ENCODE assay signal across 29 cellular contexts in genomic region chr2:141728886-141729285, GRCh38.
A peak's percentile ranks its signal among the peaks of the same experiment; 100 is the strongest.
DNase-seq lines count a peak whose midpoint lies in the region; ATAC-seq and TF ChIP-seq lines count a peak whose summit lies in the region.
"Had no signal": no experiment of that assay in that cellular context is flagged by ENCODE, and none has a peak within 500 bp of the region (broad histone marks: within the 10 kb centered on the region; RNA-seq: fewer than 3 reads in every experiment).

No MANE protein-coding gene starts in this region.

- WGBS in SK-N-SH (ENCODE audit: low lambda C conversion rate) = no CpG with 5 or more reads among the region's 1 CpG

- H3F3A ChIP-seq in SK-N-SH (replicated peaks; ENCODE audit: insufficient read depth) = no peaks in the 10 kb centered on the region

- no peaks in the 10 kb centered on the region for H3K36me3 ChIP-seq in SK-N-SH (replicated peaks in 1 of 2; ENCODE audit: control insufficient read depth in 1 of 2, insufficient read depth in 2 of 2, low read length in 1 of 2)
- H3K36me3 ChIP-seq: BLaER1 treated with 17β-estradiol and CSF1 and Interleukin-3, amounts not matched to agents 10 nM and 100 nM; left lung; sigmoid colon; SJSA1; upper lobe of right lung had no signal

- H3K9me2 ChIP-seq in SK-N-SH = no peaks in the 10 kb centered on the region

- no peak for TF ChIP-seq CTCF in SK-N-SH (IDR thresholded peaks at IDR 0.05)
- no peak for TF ChIP-seq CTCF in chondrocyte (IDR thresholded peaks at IDR 0.05)

- no peak overlapping the region for H2AFZ ChIP-seq in SK-N-SH (ENCODE audit: low read depth)
- H2AFZ ChIP-seq: parathyroid adenoma had no signal

- H3K27ac Mint-ChIP-seq in chondrocyte (ENCODE audit: unreplicated experiment) = no peak overlapping the region
- no peak overlapping the region for H3K27ac Mint-ChIP-seq in activated CD4-positive, alpha-beta T cell treated with anti-CD3 and anti-CD28 coated beads, Interleukin-2, amount 10 ng/mL, durations not matched to agents 24 days and 14 days
- H3K27ac Mint-ChIP-seq: activated naive CD8-positive, alpha-beta T cell treated with anti-CD3 and anti-CD28 coated beads for 36 hours; activated T-helper 17 cell treated with anti-CD3 and anti-CD28 coated beads, Interleukin-2, amount 50 U/mL, for 72 hours; HFFc6; immature natural killer cell; natural killer cell treated with Interleukin-12 subunit alpha and Interleukin-12 subunit beta and Interleukin-15 and Interleukin-18, amount 100 ng/mL, for 72 hours had no signal

- H4K20me1 ChIP-seq in SK-N-SH (ENCODE audit: insufficient read depth) = no peaks in the 10 kb centered on the region
- H4K20me1 ChIP-seq: BLaER1 treated with 17β-estradiol and CSF1 and Interleukin-3, amounts not matched to agents 10 nM and 100 nM had no signal

- H3K27ac ChIP-seq in SK-N-SH (ENCODE audit: low read depth in 2 of 2, low read length in 1 of 2) = no peak overlapping the region; a peak in 1 of 4 replicates
- H3K27ac ChIP-seq: BLaER1 treated with 17β-estradiol and CSF1 and Interleukin-3, amounts not matched to agents 10 nM and 100 nM; epithelial cell of prostate; left lung; parathyroid adenoma; sigmoid colon; SJSA1; upper lobe of right lung; VCaP had no signal

- H3K4me2 ChIP-seq in SK-N-SH = no peak overlapping the region
- H3K4me2 ChIP-seq: BLaER1 treated with 17β-estradiol and CSF1 and Interleukin-3, amounts not matched to agents 10 nM and 100 nM had no signal

- peaks cover 0 to 3% of the 10 kb centered on the region in 2 experiments; a peak in 2 of 4 replicates for H3K4me1 ChIP-seq in SK-N-SH (ENCODE audit: control insufficient read depth in 1 of 2, insufficient read depth in 2 of 2, low read depth in 1 of 2, low read length in 1 of 2)
- H3K4me1 ChIP-seq: left lung, parathyroid adenoma, sigmoid colon, SJSA1, upper lobe of right lung had no signal

- H3K4me3 ChIP-seq in SK-N-SH (ENCODE audit: low read depth in 2 of 2, low read length in 1 of 2) = no peak overlapping the region
- H3K4me3 ChIP-seq: BLaER1 treated with 17β-estradiol and CSF1 and Interleukin-3, amounts not matched to agents 10 nM and 100 nM; left lung; sigmoid colon; SJSA1; upper lobe of right lung had no signal

- H3K9me3 Mint-ChIP-seq in chondrocyte (ENCODE audit: low read depth) = no peaks in the 10 kb centered on the region
- no peaks in the 10 kb centered on the region for H3K9me3 Mint-ChIP-seq in activated CD4-positive, alpha-beta T cell treated with anti-CD3 and anti-CD28 coated beads, Interleukin-2, amount 10 ng/mL, durations not matched to agents 24 days and 14 days
- H3K9me3 Mint-ChIP-seq: activated naive CD8-positive, alpha-beta T cell treated with anti-CD3 and anti-CD28 coated beads for 36 hours had no signal

- H3K27me3 ChIP-seq in SK-N-SH (ENCODE audit: insufficient read depth) = no peaks in the 10 kb centered on the region
- H3K27me3 ChIP-seq: BLaER1 treated with 17β-estradiol and CSF1 and Interleukin-3, amounts not matched to agents 10 nM and 100 nM; left lung; sigmoid colon; SJSA1; upper lobe of right lung had no signal

- H3K4me1 Mint-ChIP-seq in chondrocyte (ENCODE audit: low read depth) = no peaks in the 10 kb centered on the region
- H3K4me1 Mint-ChIP-seq in activated CD4-positive, alpha-beta T cell treated with anti-CD3 and anti-CD28 coated beads, Interleukin-2, amount 10 ng/mL, durations not matched to agents 24 days and 14 days = no peaks in the 10 kb centered on the region
- H3K4me1 Mint-ChIP-seq: activated naive CD8-positive, alpha-beta T cell treated with anti-CD3 and anti-CD28 coated beads for 36 hours; activated T-helper 17 cell treated with anti-CD3 and anti-CD28 coated beads, Interleukin-2, amount 50 U/mL, for 72 hours; central memory CD8-positive, alpha-beta T cell; immature natural killer cell had no signal

- no peak for TF ChIP-seq EP300 in SK-N-SH (IDR thresholded peaks at IDR 0.05; ENCODE audit: borderline replicate concordance in 1 of 2, low read depth in 1 of 2, low read length in 1 of 2)

- DNase-seq in SK-N-SH (peak; percentile 0), NCI-H446 treated with DMSO at 0.1 percent for 48 hours (lab: John Stamatoyannopoulos, UW) (peak; percentile 75), cerebellar cortex (ENCODE audit: low spot score) (peak; percentile 39), GM03348 (ENCODE audit: low spot score) (no peak), chondrocyte (ENCODE audit: low spot score) (no peak), UCSD-AML1 (lab: John Stamatoyannopoulos, UW; ENCODE audit: unreplicated experiment) (no peak)
- DNase-seq in activated CD4-positive, alpha-beta T cell treated with anti-CD3 and anti-CD28 coated beads, Interleukin-2, amount 10 ng/mL, durations not matched to agents 24 days and 14 days = no peak
- DNase-seq: activated naive CD8-positive, alpha-beta T cell treated with anti-CD3 and anti-CD28 coated beads for 36 hours; DMS153; HFFc6; immature natural killer cell; KG1; left lung; MV-4-11; NCI-H2081; NCI-H774; PC-3; sigmoid colon; stimulated activated CD8-positive, alpha-beta memory T cell treated with anti-CD3 and anti-CD28 coated beads, Interleukin-4, amount 100 ng/mL, for 48 hours; upper lobe of right lung had no signal

- intact Hi-C loops in activated CD4-positive, alpha-beta T cell treated with anti-CD3 and anti-CD28 coated beads, Interleukin-2, amount 10 ng/mL, durations not matched to agents 24 days and 14 days (cut with micrococcal nuclease) = no loop called here

- no peaks in the 10 kb centered on the region for H3K36me3 Mint-ChIP-seq in chondrocyte (ENCODE audit: low read depth)
- H3K36me3 Mint-ChIP-seq in activated CD4-positive, alpha-beta T cell treated with anti-CD3 and anti-CD28 coated beads, Interleukin-2, amount 10 ng/mL, durations not matched to agents 24 days and 14 days (ENCODE audit: low read depth) = no peaks in the 10 kb centered on the region
- H3K36me3 Mint-ChIP-seq: activated naive CD8-positive, alpha-beta T cell treated with anti-CD3 and anti-CD28 coated beads for 36 hours; immature natural killer cell had no signal

- CTCF ChIA-PET in SK-N-SH (lab: Yijun Ruan, JAX) = no interaction called here

- no peak overlapping the region for H3K4me3 Mint-ChIP-seq in chondrocyte (ENCODE audit: unreplicated experiment)
- H3K4me3 Mint-ChIP-seq in activated CD4-positive, alpha-beta T cell treated with anti-CD3 and anti-CD28 coated beads, Interleukin-2, amount 10 ng/mL, durations not matched to agents 24 days and 14 days = no peak overlapping the region
- H3K4me3 Mint-ChIP-seq: activated naive CD8-positive, alpha-beta T cell treated with anti-CD3 and anti-CD28 coated beads for 36 hours; activated T-helper 17 cell treated with anti-CD3 and anti-CD28 coated beads, Interleukin-2, amount 50 U/mL, for 72 hours; central memory CD8-positive, alpha-beta T cell; HFFc6; immature natural killer cell; natural killer cell treated with Interleukin-12 subunit alpha and Interleukin-12 subunit beta and Interleukin-15 and Interleukin-18, amount 100 ng/mL, for 72 hours had no signal

- no peak for ATAC-seq in SK-N-SH treated with all-trans-retinoic acid at 6 μM for 48 hours
- ATAC-seq: activated T-helper 17 cell treated with anti-CD3 and anti-CD28 coated beads, Interleukin-2, amount 50 U/mL, for 72 hours; left lung; natural killer cell treated with Interleukin-12 subunit alpha and Interleukin-12 subunit beta and Interleukin-15 and Interleukin-18, amount 100 ng/mL, for 72 hours; PC-3; upper lobe of right lung had no signal

- H3K9ac ChIP-seq in SK-N-SH = no peak overlapping the region
- H3K9ac ChIP-seq: BLaER1 treated with 17β-estradiol and CSF1 and Interleukin-3, amounts not matched to agents 10 nM and 100 nM; parathyroid adenoma had no signal

- no peaks in the 10 kb centered on the region for H3K9me3 ChIP-seq in SK-N-SH
- H3K9me3 ChIP-seq: BLaER1 treated with 17β-estradiol and CSF1 and Interleukin-3, amounts not matched to agents 10 nM and 100 nM; left lung; sigmoid colon; SJSA1; upper lobe of right lung had no signal

- H3K27me3 Mint-ChIP-seq in chondrocyte (ENCODE audit: low read depth) = no peaks in the 10 kb centered on the region
- H3K27me3 Mint-ChIP-seq in activated CD4-positive, alpha-beta T cell treated with anti-CD3 and anti-CD28 coated beads, Interleukin-2, amount 10 ng/mL, durations not matched to agents 24 days and 14 days = no peaks in the 10 kb centered on the region
- H3K27me3 Mint-ChIP-seq: activated naive CD8-positive, alpha-beta T cell treated with anti-CD3 and anti-CD28 coated beads for 36 hours; activated T-helper 17 cell treated with anti-CD3 and anti-CD28 coated beads, Interleukin-2, amount 50 U/mL, for 72 hours; central memory CD8-positive, alpha-beta T cell; natural killer cell treated with Interleukin-12 subunit alpha and Interleukin-12 subunit beta and Interleukin-15 and Interleukin-18, amount 100 ng/mL, for 72 hours had no signal

- TF ChIP-seq RAD21 in SK-N-SH (IDR thresholded peaks at IDR 0.05; ENCODE audit: low read length) = no peak

- no peaks in the 10 kb centered on the region for H3K79me2 ChIP-seq in SK-N-SH (ENCODE audit: insufficient read depth)
- H3K79me2 ChIP-seq: parathyroid adenoma had no signal

- POLR2A ChIA-PET in SK-N-SH (lab: Yijun Ruan, JAX) = no interaction called here

TF ChIP-seq in SK-N-SH, 30 proteins besides CTCF, POLR2A, EP300 and RAD21 (continues in another document):
- TF ChIP-seq EZH2phosphoT487 (IDR thresholded peaks at IDR 0.05; ENCODE audit: borderline replicate concordance, low read depth) = no peak
- TF ChIP-seq, protein P1, sequence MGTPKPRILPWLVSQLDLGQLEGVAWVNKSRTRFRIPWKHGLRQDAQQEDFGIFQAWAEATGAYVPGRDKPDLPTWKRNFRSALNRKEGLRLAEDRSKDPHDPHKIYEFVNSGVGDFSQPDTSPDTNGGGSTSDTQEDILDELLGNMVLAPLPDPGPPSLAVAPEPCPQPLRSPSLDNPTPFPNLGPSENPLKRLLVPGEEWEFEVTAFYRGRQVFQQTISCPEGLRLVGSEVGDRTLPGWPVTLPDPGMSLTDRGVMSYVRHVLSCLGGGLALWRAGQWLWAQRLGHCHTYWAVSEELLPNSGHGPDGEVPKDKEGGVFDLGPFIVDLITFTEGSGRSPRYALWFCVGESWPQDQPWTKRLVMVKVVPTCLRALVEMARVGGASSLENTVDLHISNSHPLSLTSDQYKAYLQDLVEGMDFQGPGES (IDR thresholded peaks at IDR 0.05; ENCODE audit: low read depth, low read length) = no peak

TF ChIP-seq in SK-N-SH treated with all-trans-retinoic acid at 6 μM for 48 hours, 23 proteins besides CTCF, POLR2A, EP300 and RAD21 (continues in another document):
- TF ChIP-seq ZNF70 (CRISPR knock-in tag; IDR thresholded peaks at IDR 0.05) = no peak
- TF ChIP-seq ZC3H10 (CRISPR knock-in tag; IDR thresholded peaks at IDR 0.05) = no peak

Comparison
In these comparisons a context has a peak if more than half of its experiments do, and no peak if none do; other contexts are left out.
1. DNase-seq: peak in SK-N-SH (single experiment), NCI-H446 treated with DMSO at 0.1 percent for 48 hours (single experiment) and cerebellar cortex (single experiment); none in GM03348 (single experiment), chondrocyte (single experiment), activated CD4-positive, alpha-beta T cell treated with anti-CD3 and anti-CD28 coated beads, Interleukin-2, amount 10 ng/mL, durations not matched to agents 24 days and 14 days (single experiment) and UCSD-AML1 (single experiment).